In genomic region chr4:22408474-22408873, GRCh38 we compare ENCODE assay signal across 10 cellular contexts.
"Had no signal": no experiment of that assay in that cellular context is flagged by ENCODE, and none has a peak within 500 bp of the region (broad histone marks: within the 10 kb centered on the region; RNA-seq: fewer than 3 reads in every experiment).

No MANE protein-coding gene starts in this region.

- FAIRE-seq: H1, H54, HepG2 had no signal

- H3K4me2 ChIP-seq: GM23338, KMS-11 had no signal

- ATAC-seq: GM23338, HepG2 had no signal

- DNase-seq: H9, HCEC 1CT, HFFc6, KBM-7 had no signal

- H3K27ac ChIP-seq: HL-60, KMS-11 had no signal

- H3K9ac ChIP-seq: KMS-11 had no signal

- H2AFZ ChIP-seq: GM23338 had no signal

- H3K4me3 ChIP-seq: GM23338 had no signal
